Comparison of ENCODE assay signal across 23 cellular contexts in the genomic region with DNA sequence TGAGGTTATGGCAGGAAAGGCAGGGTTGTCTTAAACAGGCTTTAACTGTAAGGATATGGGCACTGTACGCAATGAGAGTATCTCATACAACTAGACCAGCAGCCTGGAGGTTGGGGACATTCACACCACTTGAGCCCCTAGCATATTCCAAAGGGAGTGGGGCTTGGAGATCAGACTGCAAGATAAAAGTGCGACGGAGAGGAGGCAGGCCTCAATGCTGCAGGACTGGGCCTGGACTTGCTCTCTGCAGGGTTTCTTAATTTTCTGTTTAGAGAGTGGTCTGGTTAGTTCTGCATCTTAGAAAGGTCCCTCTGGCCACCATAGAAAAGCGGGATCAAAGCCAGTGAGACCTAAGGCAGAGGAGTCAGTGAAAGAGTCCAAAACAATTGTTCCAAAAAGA.
"Had no signal": no experiment of that assay in that cellular context is flagged by ENCODE, and none has a peak within 500 bp of the region (broad histone marks: within the 10 kb centered on the region; RNA-seq: fewer than 3 reads in every experiment).

No MANE protein-coding gene starts in this region.

- ATAC-seq: SK-N-SH treated with all-trans-retinoic acid at 6 μM for 48 hours had no signal

- H3K9me3 ChIP-seq: MG63 had no signal

- DNase-seq: Karpas-422, KG1, NCI-H1092, NCI-H1105 treated with DMSO at 0.1 percent for 48 hours, NCI-H1417 treated with DMSO at 0.1 percent for 48 hours, NCI-H146, NCI-H1694 treated with DMSO at 0.1 percent for 48 hours, NCI-H1930, NCI-H2081 treated with DMSO at 0.1 percent for 48 hours, NCI-H2171, NCI-H226, NCI-H446, NCI-H510A, NCI-H524 treated with DMSO at 0.1 percent for 48 hours, NCI-H69, NCI-H774, SHP77 had no signal

- H3K36me3 ChIP-seq: MG63 had no signal

- H3K27me3 ChIP-seq: MG63 had no signal

- H3K4me3 ChIP-seq: MG63 had no signal

- FAIRE-seq: HTR-8/SVneo, RCC 7860 had no signal

- H3K27ac ChIP-seq: HL-60, RWPE1 had no signal
